In the genomic region with DNA sequence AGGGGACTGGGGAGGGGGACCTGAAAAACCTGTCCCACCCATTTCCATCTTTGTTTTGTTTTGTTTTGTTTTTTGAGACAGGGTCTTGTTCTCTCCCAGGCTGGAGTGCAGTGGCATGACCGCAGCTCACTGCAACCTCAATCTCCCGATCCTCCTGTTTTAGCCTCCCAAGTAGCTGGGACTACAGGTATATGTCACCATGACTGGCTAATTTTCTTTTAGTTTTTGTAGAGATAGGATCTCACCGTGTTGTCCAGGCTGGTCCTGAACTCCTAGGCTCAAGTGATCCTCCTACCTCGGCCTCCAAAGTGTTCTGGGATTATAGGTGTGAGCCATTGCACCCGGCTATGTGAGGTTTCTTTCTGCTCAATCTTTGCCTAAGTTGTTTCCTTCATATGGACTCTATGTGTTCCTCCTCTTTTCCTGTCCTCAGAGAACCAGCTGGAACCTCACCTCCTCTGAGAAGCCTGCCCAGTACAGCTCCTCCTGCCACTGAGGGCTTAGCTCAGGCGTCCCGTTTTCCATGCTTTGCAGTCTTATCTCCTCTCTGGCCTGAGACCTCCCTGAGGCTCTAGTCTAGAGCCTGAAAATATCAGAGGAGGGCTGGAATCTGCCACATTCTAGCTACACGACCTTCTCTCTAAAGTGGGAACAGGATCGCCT, we compare ENCODE assay signal across 1 cellular context.
TF ChIP-seq lines count a peak whose summit lies in the region.

No MANE protein-coding gene starts in this region.

TF ChIP-seq in HepG2, 621 proteins besides CTCF, POLR2A, EP300 and RAD21 (continued from another document):
- TF ChIP-seq, protein P1, sequence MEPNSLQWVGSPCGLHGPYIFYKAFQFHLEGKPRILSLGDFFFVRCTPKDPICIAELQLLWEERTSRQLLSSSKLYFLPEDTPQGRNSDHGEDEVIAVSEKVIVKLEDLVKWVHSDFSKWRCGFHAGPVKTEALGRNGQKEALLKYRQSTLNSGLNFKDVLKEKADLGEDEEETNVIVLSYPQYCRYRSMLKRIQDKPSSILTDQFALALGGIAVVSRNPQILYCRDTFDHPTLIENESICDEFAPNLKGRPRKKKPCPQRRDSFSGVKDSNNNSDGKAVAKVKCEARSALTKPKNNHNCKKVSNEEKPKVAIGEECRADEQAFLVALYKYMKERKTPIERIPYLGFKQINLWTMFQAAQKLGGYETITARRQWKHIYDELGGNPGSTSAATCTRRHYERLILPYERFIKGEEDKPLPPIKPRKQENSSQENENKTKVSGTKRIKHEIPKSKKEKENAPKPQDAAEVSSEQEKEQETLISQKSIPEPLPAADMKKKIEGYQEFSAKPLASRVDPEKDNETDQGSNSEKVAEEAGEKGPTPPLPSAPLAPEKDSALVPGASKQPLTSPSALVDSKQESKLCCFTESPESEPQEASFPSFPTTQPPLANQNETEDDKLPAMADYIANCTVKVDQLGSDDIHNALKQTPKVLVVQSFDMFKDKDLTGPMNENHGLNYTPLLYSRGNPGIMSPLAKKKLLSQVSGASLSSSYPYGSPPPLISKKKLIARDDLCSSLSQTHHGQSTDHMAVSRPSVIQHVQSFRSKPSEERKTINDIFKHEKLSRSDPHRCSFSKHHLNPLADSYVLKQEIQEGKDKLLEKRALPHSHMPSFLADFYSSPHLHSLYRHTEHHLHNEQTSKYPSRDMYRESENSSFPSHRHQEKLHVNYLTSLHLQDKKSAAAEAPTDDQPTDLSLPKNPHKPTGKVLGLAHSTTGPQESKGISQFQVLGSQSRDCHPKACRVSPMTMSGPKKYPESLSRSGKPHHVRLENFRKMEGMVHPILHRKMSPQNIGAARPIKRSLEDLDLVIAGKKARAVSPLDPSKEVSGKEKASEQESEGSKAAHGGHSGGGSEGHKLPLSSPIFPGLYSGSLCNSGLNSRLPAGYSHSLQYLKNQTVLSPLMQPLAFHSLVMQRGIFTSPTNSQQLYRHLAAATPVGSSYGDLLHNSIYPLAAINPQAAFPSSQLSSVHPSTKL (CRISPR knock-in tag; IDR thresholded peaks at IDR 0.05), result no peak
- TF ChIP-seq ZFX (CRISPR knock-in tag; IDR thresholded peaks at IDR 0.05; ENCODE audit: low read depth), result peak; percentile 17; the same call in 1 of the 2 replicates
- TF ChIP-seq SALL1 (CRISPR knock-in tag; IDR thresholded peaks at IDR 0.05), result peak; percentile 19; the same call in 1 of the 2 replicates
- TF ChIP-seq, protein P2, sequence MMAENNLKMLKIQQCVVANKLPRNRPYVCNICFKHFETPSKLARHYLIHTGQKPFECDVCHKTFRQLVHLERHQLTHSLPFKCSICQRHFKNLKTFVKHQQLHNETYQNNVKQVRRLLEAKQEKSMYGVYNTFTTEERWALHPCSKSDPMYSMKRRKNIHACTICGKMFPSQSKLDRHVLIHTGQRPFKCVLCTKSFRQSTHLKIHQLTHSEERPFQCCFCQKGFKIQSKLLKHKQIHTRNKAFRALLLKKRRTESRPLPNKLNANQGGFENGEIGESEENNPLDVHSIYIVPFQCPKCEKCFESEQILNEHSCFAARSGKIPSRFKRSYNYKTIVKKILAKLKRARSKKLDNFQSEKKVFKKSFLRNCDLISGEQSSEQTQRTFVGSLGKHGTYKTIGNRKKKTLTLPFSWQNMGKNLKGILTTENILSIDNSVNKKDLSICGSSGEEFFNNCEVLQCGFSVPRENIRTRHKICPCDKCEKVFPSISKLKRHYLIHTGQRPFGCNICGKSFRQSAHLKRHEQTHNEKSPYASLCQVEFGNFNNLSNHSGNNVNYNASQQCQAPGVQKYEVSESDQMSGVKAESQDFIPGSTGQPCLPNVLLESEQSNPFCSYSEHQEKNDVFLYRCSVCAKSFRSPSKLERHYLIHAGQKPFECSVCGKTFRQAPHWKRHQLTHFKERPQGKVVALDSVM (CRISPR knock-in tag; IDR thresholded peaks at IDR 0.05), result 0 out of 2 replicates have a peak, but pooled peaks have one; percentile 20
- TF ChIP-seq CHD4 (IDR thresholded peaks at IDR 0.05; ENCODE audit: borderline replicate concordance, low read length), result no peak
- TF ChIP-seq, protein P3, sequence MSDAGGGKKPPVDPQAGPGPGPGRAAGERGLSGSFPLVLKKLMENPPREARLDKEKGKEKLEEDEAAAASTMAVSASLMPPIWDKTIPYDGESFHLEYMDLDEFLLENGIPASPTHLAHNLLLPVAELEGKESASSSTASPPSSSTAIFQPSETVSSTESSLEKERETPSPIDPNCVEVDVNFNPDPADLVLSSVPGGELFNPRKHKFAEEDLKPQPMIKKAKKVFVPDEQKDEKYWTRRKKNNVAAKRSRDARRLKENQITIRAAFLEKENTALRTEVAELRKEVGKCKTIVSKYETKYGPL (CRISPR knock-in tag; IDR thresholded peaks at IDR 0.05), result no peak
